In the genomic region with DNA sequence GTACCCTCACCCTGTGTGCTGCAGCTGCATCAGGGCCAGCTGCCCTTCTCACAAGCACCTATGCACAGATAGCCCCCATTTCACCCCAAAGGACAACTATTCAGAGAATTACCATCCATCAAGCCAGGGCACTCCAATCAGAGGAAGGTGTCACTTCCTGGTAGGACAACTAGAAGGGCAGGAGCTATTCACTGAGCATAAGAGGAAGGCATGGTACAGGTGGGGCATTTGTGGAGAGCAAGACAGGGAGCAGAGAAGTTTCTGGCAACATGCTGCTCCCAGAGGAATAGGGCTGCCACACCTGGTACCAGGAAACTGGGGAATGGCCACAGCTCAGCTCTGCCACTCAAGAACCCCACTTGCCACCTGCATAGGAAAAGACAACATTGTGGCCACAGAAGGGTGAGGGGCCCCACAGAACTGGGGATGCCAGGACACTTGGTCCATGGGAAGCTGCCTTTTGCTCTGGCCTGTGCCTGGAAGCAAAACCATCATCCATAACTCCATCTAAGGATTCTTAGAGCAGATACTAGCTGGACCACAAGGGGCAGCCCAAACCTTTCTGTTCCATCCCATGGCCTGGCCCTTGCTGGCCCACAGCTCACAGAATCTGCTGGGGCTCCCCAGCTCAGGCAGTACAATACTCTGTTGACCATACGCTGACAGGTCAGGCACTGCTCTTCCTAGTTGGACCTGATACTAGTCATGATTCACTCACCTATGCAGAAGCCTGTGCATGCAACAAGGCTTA, we compare ENCODE assay signal across 6 cellular contexts. TPM values are rescaled to one million over a fixed set of nuclear protein-coding genes. Genes with fewer than 3 reads are reported as not detected.
"Had no signal": no experiment of that assay in that cellular context is flagged by ENCODE, and none has a peak within 500 bp of the region (broad histone marks: within the 10 kb centered on the region; RNA-seq: fewer than 3 reads in every experiment).

No MANE protein-coding gene starts in this region.

RNA-seq across cellular contexts. Expression of gene NPY4R, which starts 25.8 kb away (rescaled TPM):
- total RNA-seq: HT1080, LHCN-M2, MCF 10A, OCI-LY7, Right ventricle myocardium superior had no signal
- polyA plus RNA-seq: IgD-negative memory B cell had no signal
